ENCODE assay signal across 16 cellular contexts in genomic region chr13:30065181-30065580, GRCh38.
"Had no signal": no experiment of that assay in that cellular context is flagged by ENCODE, and none has a peak within 500 bp of the region (broad histone marks: within the 10 kb centered on the region; RNA-seq: fewer than 3 reads in every experiment).

No MANE protein-coding gene starts in this region.

- H3K36me3 ChIP-seq: gastrocnemius medialis, heart right ventricle, left ventricle myocardium inferior, tibial nerve had no signal

- H3K27ac ChIP-seq: epithelial cell of prostate, gastrocnemius medialis, heart right ventricle, left ventricle myocardium inferior, tibial nerve, VCaP had no signal

- FAIRE-seq: islet of Langerhans, small intestine had no signal

- H3K27me3 ChIP-seq: gastrocnemius medialis, tibial nerve had no signal

- H3K4me3 ChIP-seq: gastrocnemius medialis, heart right ventricle, left ventricle myocardium inferior, tibial nerve had no signal

- DNase-seq: activated CD4-positive, alpha-beta T cell treated with anti-CD3 and anti-CD28 coated beads for 1 hour; activated CD4-positive, alpha-beta T cell treated with anti-CD3 and anti-CD28 coated beads, Interleukin-2, amount 50 U/mL, for 4 hours; activated naive CD4-positive, alpha-beta T cell treated with Interleukin-2 at 50 U/mL for 16 hours; activated T-cell treated with anti-CD3 and anti-CD28 coated beads for 4 hours; gastrocnemius medialis; heart right ventricle; left ventricle myocardium inferior; small intestine; stimulated activated CD4-positive, alpha-beta T cell treated with anti-CD3 and anti-CD28 coated beads, Interleukin-4, amount 100 ng/mL, for 4 hours; stimulated activated CD8-positive, alpha-beta memory T cell treated with anti-CD3 and anti-CD28 coated beads, Interleukin-4, amount 100 ng/mL, for 48 hours; stimulated activated naive CD4-positive, alpha-beta T cell treated with Interleukin-2 at 50 U/mL for 16 hours; substantia nigra had no signal

- H3K4me1 ChIP-seq: gastrocnemius medialis, heart right ventricle, left ventricle myocardium inferior, tibial nerve had no signal

- ATAC-seq: gastrocnemius medialis, heart right ventricle had no signal

- H3K9me3 ChIP-seq: gastrocnemius medialis, heart right ventricle, left ventricle myocardium inferior, tibial nerve had no signal
